1 cellular context compared by ENCODE assay signal in the genomic region with DNA sequence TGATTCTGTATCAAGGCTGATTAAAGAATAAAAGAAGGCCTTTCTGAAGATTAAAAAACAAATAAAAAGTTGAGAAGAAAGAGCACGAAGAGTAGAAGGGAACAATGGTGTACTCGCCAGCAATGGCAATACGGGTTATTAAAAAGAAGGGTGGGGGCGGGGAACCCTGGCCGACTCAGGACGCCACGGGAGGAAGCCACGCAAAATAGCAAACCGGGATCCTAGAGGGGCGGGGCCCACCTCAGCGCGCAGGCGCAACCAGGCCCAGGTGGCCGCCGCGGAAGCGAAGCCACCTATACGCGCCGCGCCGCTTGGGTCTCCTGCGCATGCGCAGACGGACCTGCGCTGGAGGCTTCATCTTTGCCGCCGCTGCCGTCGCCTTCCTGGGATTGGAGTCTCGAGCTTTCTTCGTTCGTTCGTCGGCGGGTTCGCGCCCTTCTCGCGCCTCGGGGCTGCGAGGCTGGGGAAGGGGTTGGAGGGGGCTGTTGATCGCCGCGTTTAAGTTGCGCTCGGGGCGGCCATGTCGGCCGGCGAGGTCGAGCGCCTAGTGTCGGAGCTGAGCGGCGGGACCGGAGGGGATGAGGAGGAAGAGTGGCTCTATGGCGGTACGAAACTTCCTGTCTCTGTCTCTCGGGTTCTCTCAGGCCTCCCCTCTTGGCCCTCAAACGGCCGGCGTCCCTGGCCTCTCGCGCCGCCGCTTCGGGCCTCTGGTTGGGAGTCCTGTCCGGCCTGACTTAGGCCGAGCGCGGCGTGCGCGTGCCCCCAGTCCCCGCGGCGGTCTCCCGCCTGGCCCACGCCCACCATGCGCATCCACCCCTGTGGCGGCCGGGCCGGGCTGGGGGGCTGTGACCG.
TF ChIP-seq lines count a peak whose summit lies in the region.

A gene with protein sequence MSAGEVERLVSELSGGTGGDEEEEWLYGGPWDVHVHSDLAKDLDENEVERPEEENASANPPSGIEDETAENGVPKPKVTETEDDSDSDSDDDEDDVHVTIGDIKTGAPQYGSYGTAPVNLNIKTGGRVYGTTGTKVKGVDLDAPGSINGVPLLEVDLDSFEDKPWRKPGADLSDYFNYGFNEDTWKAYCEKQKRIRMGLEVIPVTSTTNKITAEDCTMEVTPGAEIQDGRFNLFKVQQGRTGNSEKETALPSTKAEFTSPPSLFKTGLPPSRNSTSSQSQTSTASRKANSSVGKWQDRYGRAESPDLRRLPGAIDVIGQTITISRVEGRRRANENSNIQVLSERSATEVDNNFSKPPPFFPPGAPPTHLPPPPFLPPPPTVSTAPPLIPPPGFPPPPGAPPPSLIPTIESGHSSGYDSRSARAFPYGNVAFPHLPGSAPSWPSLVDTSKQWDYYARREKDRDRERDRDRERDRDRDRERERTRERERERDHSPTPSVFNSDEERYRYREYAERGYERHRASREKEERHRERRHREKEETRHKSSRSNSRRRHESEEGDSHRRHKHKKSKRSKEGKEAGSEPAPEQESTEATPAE (plus strand): TSS at position 323 of the 852 bp plus-strand sequence. CDS start 198 bp downstream, at position 521.

TF ChIP-seq in HCT116, 20 proteins besides CTCF, POLR2A, EP300 and RAD21:
- 0 out of 2 replicates have a peak, but pooled peaks have one; percentile 12 for TF ChIP-seq ELF1 (IDR thresholded peaks at IDR 0.05; ENCODE audit: borderline replicate concordance, low read depth)
- TF ChIP-seq EZH2phosphoT487 (IDR thresholded peaks at IDR 0.05; ENCODE audit: borderline replicate concordance) = no peak
- peak; percentile 36 for TF ChIP-seq SP1 (IDR thresholded peaks at IDR 0.05; ENCODE audit: low read depth)
- peak; percentile 95 for TF ChIP-seq ZFX (IDR thresholded peaks at IDR 0.05)
- no peak for TF ChIP-seq EGR1 (IDR thresholded peaks at IDR 0.05; ENCODE audit: low read depth)
- peak; percentile 93 for TF ChIP-seq POLR2AphosphoS5 (IDR thresholded peaks at IDR 0.05; ENCODE audit: low read depth, low read length)
- TF ChIP-seq CBX3 (IDR thresholded peaks at IDR 0.05; ENCODE audit: low read depth) = no peak
- TF ChIP-seq SRF (IDR thresholded peaks at IDR 0.05; ENCODE audit: low read depth) = no peak
- peak; percentile 9 for TF ChIP-seq TCF7L2 (IDR thresholded peaks at IDR 0.05; ENCODE audit: borderline replicate concordance, extremely low read depth, insufficient read depth, insufficient read length)
- TF ChIP-seq, protein P1, sequence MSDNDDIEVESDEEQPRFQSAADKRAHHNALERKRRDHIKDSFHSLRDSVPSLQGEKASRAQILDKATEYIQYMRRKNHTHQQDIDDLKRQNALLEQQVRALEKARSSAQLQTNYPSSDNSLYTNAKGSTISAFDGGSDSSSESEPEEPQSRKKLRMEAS (IDR thresholded peaks at IDR 0.05) = peak; percentile 44
